In the genomic region with DNA sequence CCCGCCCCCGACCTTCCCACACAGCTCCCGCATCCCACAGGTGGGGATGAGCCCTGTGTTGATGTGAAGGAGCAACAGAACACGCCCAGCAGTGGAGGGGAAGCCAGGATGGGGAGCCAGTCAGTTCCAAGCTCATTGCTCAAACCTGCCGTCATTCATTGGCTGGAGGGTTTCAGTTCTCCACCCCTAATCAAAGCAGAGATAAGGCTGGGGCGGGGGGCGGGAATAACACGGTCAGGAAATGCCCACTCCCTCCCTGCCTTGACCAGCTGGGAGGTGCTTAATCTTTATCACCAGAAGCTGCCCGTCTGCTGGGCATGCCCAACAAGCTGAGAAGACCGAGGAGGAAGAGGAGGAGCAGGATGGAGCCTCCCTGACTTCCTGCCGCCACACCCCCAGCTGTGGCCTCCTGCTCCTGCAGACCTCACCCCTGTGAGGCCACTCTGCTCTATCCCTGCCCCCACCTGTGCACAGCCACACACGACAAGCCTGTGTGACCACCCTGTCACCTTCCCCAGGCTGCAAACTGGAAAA, we compare ENCODE assay signal across 1 cellular context.
TF ChIP-seq lines count a peak whose summit lies in the region.

No MANE protein-coding gene starts in this region.

TF ChIP-seq in endothelial cell of umbilical vein, 7 proteins besides CTCF, POLR2A, EP300 and RAD21 (continued from another document):
- TF ChIP-seq EZH2 (IDR thresholded peaks at IDR 0.05; ENCODE audit: borderline replicate concordance, low read depth, low read length, severe bottlenecking) (no peak), MYC (IDR thresholded peaks at IDR 0.05; ENCODE audit: low read depth, low read length) (no peak)
